ENCODE assay signal across 1 cellular context in genomic region chr4:22474636-22475310, GRCh38.
A peak's percentile ranks its signal among the peaks of the same experiment; 100 is the strongest.
TF ChIP-seq lines count a peak whose summit lies in the region.

No MANE protein-coding gene starts in this region.

TF ChIP-seq in HepG2, 621 proteins besides CTCF, POLR2A, EP300 and RAD21 (continued from another document and continues in another):
- no peak for TF ChIP-seq CSRNP1 (CRISPR knock-in tag; IDR thresholded peaks at IDR 0.05)
- TF ChIP-seq NCOA2 (CRISPR knock-in tag; IDR thresholded peaks at IDR 0.05): peak; percentile 52
- TF ChIP-seq ZSCAN31 (CRISPR knock-in tag; IDR thresholded peaks at IDR 0.05; ENCODE audit: low read depth): no peak
- no peak for TF ChIP-seq RARG (CRISPR knock-in tag; IDR thresholded peaks at IDR 0.05; ENCODE audit: low read depth)
- TF ChIP-seq ZNF646 (CRISPR knock-in tag; IDR thresholded peaks at IDR 0.05): no peak
- no peak for TF ChIP-seq RBM39 (IDR thresholded peaks at IDR 0.05; ENCODE audit: low read depth, low read length, poor library complexity, severe bottlenecking)
- no peak for TF ChIP-seq SCMH1 (CRISPR knock-in tag; IDR thresholded peaks at IDR 0.05; ENCODE audit: borderline replicate concordance)
- TF ChIP-seq SALL2 (CRISPR knock-in tag; IDR thresholded peaks at IDR 0.05): no peak
- TF ChIP-seq CBX1 (IDR thresholded peaks at IDR 0.05; ENCODE audit: low read depth): no peak
- no peak for TF ChIP-seq E2F2 (CRISPR knock-in tag; IDR thresholded peaks at IDR 0.05; ENCODE audit: borderline replicate concordance)
- peak; percentile 28; the same call in 1 of the 2 replicates for TF ChIP-seq NCOR1 (IDR thresholded peaks at IDR 0.05; ENCODE audit: borderline replicate concordance, low read length)
- TF ChIP-seq ZBTB44 (CRISPR knock-in tag; IDR thresholded peaks at IDR 0.05): no peak
- TF ChIP-seq NFKBIZ (CRISPR knock-in tag; IDR thresholded peaks at IDR 0.05): no peak
- TF ChIP-seq ARNT2 (CRISPR knock-in tag; IDR thresholded peaks at IDR 0.05; ENCODE audit: low read depth): no peak
- TF ChIP-seq CCDC6 (CRISPR knock-in tag; IDR thresholded peaks at IDR 0.05): no peak
- TF ChIP-seq ZNF891 (CRISPR knock-in tag; IDR thresholded peaks at IDR 0.05): no peak
- TF ChIP-seq YEATS4 (CRISPR knock-in tag; IDR thresholded peaks at IDR 0.05; ENCODE audit: borderline replicate concordance): no peak
- TF ChIP-seq MIER3 (CRISPR knock-in tag; IDR thresholded peaks at IDR 0.05; ENCODE audit: borderline replicate concordance): 0 out of 2 replicates have a peak, but pooled peaks have one; percentile 29
- no peak for TF ChIP-seq RELA (CRISPR knock-in tag; IDR thresholded peaks at IDR 0.05)
- no peak for TF ChIP-seq FOXP1 (IDR thresholded peaks at IDR 0.05)
- peak; percentile 50; the same call in 1 of the 2 replicates for TF ChIP-seq FOXP1 (CRISPR knock-in tag; IDR thresholded peaks at IDR 0.05)
- TF ChIP-seq KDM6A (CRISPR knock-in tag; IDR thresholded peaks at IDR 0.05; ENCODE audit: low read depth): no peak
- TF ChIP-seq ZC3H13 (CRISPR knock-in tag; IDR thresholded peaks at IDR 0.05): no peak
- TF ChIP-seq IRF2 (CRISPR knock-in tag; IDR thresholded peaks at IDR 0.05): no peak
- TF ChIP-seq TAF15 (IDR thresholded peaks at IDR 0.05; ENCODE audit: low read depth, low read length, poor library complexity, severe bottlenecking): no peak
- no peak for TF ChIP-seq ZBTB37 (CRISPR knock-in tag; IDR thresholded peaks at IDR 0.05)
- no peak for TF ChIP-seq YEATS2 (CRISPR knock-in tag; IDR thresholded peaks at IDR 0.05; ENCODE audit: borderline replicate concordance)
- TF ChIP-seq SP5 (CRISPR knock-in tag; IDR thresholded peaks at IDR 0.05; ENCODE audit: borderline replicate concordance, low read depth): no peak
- no peak for TF ChIP-seq RNF2 (conservative IDR thresholded peaks at IDR 0.05; ENCODE audit: low read depth)
- TF ChIP-seq ZNF883 (CRISPR knock-in tag; IDR thresholded peaks at IDR 0.05; ENCODE audit: not compliant biosample characterization): no peak
- no peak for TF ChIP-seq U2AF1 (optimal IDR thresholded peaks at IDR 0.05; ENCODE audit: low read depth, low read length)
- no peak for TF ChIP-seq GABPA (IDR thresholded peaks at IDR 0.05; ENCODE audit: low read depth, low read length)
- TF ChIP-seq GABPA (CRISPR knock-in tag; IDR thresholded peaks at IDR 0.05; ENCODE audit: low read depth): no peak
- TF ChIP-seq TCF12 (IDR thresholded peaks at IDR 0.05): no peak
- TF ChIP-seq TCF12 (CRISPR knock-in tag; IDR thresholded peaks at IDR 0.05): no peak
- no peak for TF ChIP-seq ZNF552 (CRISPR knock-in tag; IDR thresholded peaks at IDR 0.05; ENCODE audit: borderline replicate concordance)
- no peak for TF ChIP-seq HIVEP1 (CRISPR knock-in tag; IDR thresholded peaks at IDR 0.05)
- peak; percentile 10; the same call in 1 of the 2 replicates for TF ChIP-seq FOXA3 (CRISPR knock-in tag; IDR thresholded peaks at IDR 0.05)
- TF ChIP-seq ZBTB33 (CRISPR knock-in tag; IDR thresholded peaks at IDR 0.05): 0 out of 2 replicates have a peak, but pooled peaks have one; percentile 18
- TF ChIP-seq CBFB (CRISPR knock-in tag; IDR thresholded peaks at IDR 0.05): no peak
- no peak for TF ChIP-seq RFX5 (IDR thresholded peaks at IDR 0.05; ENCODE audit: low read depth, low read length)
- TF ChIP-seq TMF1 (CRISPR knock-in tag; IDR thresholded peaks at IDR 0.05; ENCODE audit: low read depth): no peak
- TF ChIP-seq PTBP1 (IDR thresholded peaks at IDR 0.05; ENCODE audit: low read depth, low read length, poor library complexity, severe bottlenecking): no peak
- TF ChIP-seq ATRX (CRISPR knock-in tag; IDR thresholded peaks at IDR 0.05; ENCODE audit: borderline replicate concordance): no peak
- no peak; the same call in 1 of the 2 replicates for TF ChIP-seq FOXP4 (CRISPR knock-in tag; IDR thresholded peaks at IDR 0.05)
- peak; percentile 50; the same call in 1 of the 2 replicates for TF ChIP-seq KAT8 (CRISPR knock-in tag; IDR thresholded peaks at IDR 0.05)
- no peak for TF ChIP-seq ZNF781 (CRISPR knock-in tag; IDR thresholded peaks at IDR 0.05; ENCODE audit: borderline replicate concordance, not compliant biosample characterization)
- no peak for TF ChIP-seq ZBTB7B (CRISPR knock-in tag; IDR thresholded peaks at IDR 0.05)
- TF ChIP-seq CHD2 (IDR thresholded peaks at IDR 0.05; ENCODE audit: low read depth, low read length): no peak
- TF ChIP-seq BHLHE40 (IDR thresholded peaks at IDR 0.05; ENCODE audit: low read length): no peak
- no peak for TF ChIP-seq ZBTB10 (CRISPR knock-in tag; IDR thresholded peaks at IDR 0.05; ENCODE audit: borderline replicate concordance)
